In genomic region chr1:11691928-11692711, GRCh38 we compare ENCODE assay signal across 11 cellular contexts. TPM values are rescaled to one million over a fixed set of nuclear protein-coding genes. Genes with fewer than 3 reads are reported as not detected.
DNase-seq lines count a peak whose midpoint lies in the region; ATAC-seq and TF ChIP-seq lines count a peak whose summit lies in the region.
"Had no signal": no experiment of that assay in that cellular context is flagged by ENCODE, and none has a peak within 500 bp of the region (broad histone marks: within the 10 kb centered on the region; RNA-seq: fewer than 3 reads in every experiment).

No MANE protein-coding gene starts in this region.

- H3K4me1 ChIP-seq in iPS-15b (ENCODE audit: control insufficient read depth, insufficient read depth, low read length), result peaks cover 23% of the 10 kb centered on the region

- H3K27ac Mint-ChIP-seq in activated CD4-positive, alpha-beta T cell treated with anti-CD3 and anti-CD28 coated beads, Interleukin-2, amount 10 ng/mL, durations not matched to agents 7 days and 5 days, result peak overlapping the region; percentile 73
- no peak overlapping the region for H3K27ac Mint-ChIP-seq in activated CD8-positive, alpha-beta T cell treated with anti-CD3 and anti-CD28 coated beads for 36 hours
- no peak overlapping the region for H3K27ac Mint-ChIP-seq in stimulated activated naive CD8-positive, alpha-beta T cell treated with anti-CD3 and anti-CD28 coated beads, Interleukin-15, amount 100 ng/mL, for 72 hours

- no peaks in the 10 kb centered on the region for H3K36me3 ChIP-seq in iPS-15b (ENCODE audit: control insufficient read depth, insufficient read depth, low read length)
- H3K36me3 ChIP-seq: adrenal gland, uterus had no signal

- no peaks in the 10 kb centered on the region for H3K9me3 Mint-ChIP-seq in activated CD4-positive, alpha-beta T cell treated with anti-CD3 and anti-CD28 coated beads, Interleukin-2, amount 10 ng/mL, durations not matched to agents 7 days and 5 days
- no peaks in the 10 kb centered on the region for H3K9me3 Mint-ChIP-seq in activated CD8-positive, alpha-beta T cell treated with anti-CD3 and anti-CD28 coated beads for 36 hours
- H3K9me3 Mint-ChIP-seq in stimulated activated naive CD8-positive, alpha-beta T cell treated with anti-CD3 and anti-CD28 coated beads, Interleukin-15, amount 100 ng/mL, for 72 hours, result no peaks in the 10 kb centered on the region

- no peaks in the 10 kb centered on the region for H3K36me3 Mint-ChIP-seq in activated CD4-positive, alpha-beta T cell treated with anti-CD3 and anti-CD28 coated beads, Interleukin-2, amount 10 ng/mL, durations not matched to agents 7 days and 5 days (ENCODE audit: low read depth)
- no peaks in the 10 kb centered on the region for H3K36me3 Mint-ChIP-seq in activated CD8-positive, alpha-beta T cell treated with anti-CD3 and anti-CD28 coated beads for 36 hours (ENCODE audit: low read depth)

- POLR2A ChIA-PET in activated CD4-positive, alpha-beta T cell treated with anti-CD3 and anti-CD28 coated beads, Interleukin-2, amount 10 ng/mL, durations not matched to agents 7 days and 5 days (lab: Charles Lee), result no interaction called here
- POLR2A ChIA-PET in activated CD8-positive, alpha-beta T cell treated with anti-CD3 and anti-CD28 coated beads for 36 hours (lab: Charles Lee), result interaction anchor here (1.3 to 1.6 kb wide), 3 partner anchors 10 to 216 kb away, joined by 4 to 7 read pairs (median 4); no protein-coding TSS in a partner anchor

- H3K4me1 Mint-ChIP-seq in activated CD4-positive, alpha-beta T cell treated with anti-CD3 and anti-CD28 coated beads, Interleukin-2, amount 10 ng/mL, durations not matched to agents 7 days and 5 days, result peaks cover 28% of the 10 kb centered on the region
- H3K4me1 Mint-ChIP-seq in activated CD8-positive, alpha-beta T cell treated with anti-CD3 and anti-CD28 coated beads for 36 hours (ENCODE audit: low read depth), result peaks cover 22% of the 10 kb centered on the region
- peaks cover 36% of the 10 kb centered on the region for H3K4me1 Mint-ChIP-seq in stimulated activated naive CD8-positive, alpha-beta T cell treated with anti-CD3 and anti-CD28 coated beads, Interleukin-15, amount 100 ng/mL, for 72 hours

- no peaks in the 10 kb centered on the region for H3K27me3 ChIP-seq in iPS-15b (ENCODE audit: control insufficient read depth, insufficient read depth, low read length)

- no peak for TF ChIP-seq CTCF in activated CD8-positive, alpha-beta T cell treated with anti-CD3 and anti-CD28 coated beads for 36 hours (IDR thresholded peaks at IDR 0.05)

- ATAC-seq in activated CD8-positive, alpha-beta T cell treated with anti-CD3 and anti-CD28 coated beads for 36 hours, result no peak
- no peak for ATAC-seq in stimulated activated naive CD8-positive, alpha-beta T cell treated with anti-CD3 and anti-CD28 coated beads, Interleukin-15, amount 100 ng/mL, for 72 hours
- no peak for ATAC-seq in GM19395 (IDR thresholded peaks at IDR 0.05; ENCODE audit: unreplicated experiment)

- peak overlapping the region; percentile 79 for H3K9ac ChIP-seq in iPS-15b (ENCODE audit: low read depth, low read length)

- peak overlapping the region; percentile 55 for H3K4me3 Mint-ChIP-seq in activated CD4-positive, alpha-beta T cell treated with anti-CD3 and anti-CD28 coated beads, Interleukin-2, amount 10 ng/mL, durations not matched to agents 7 days and 5 days
- H3K4me3 Mint-ChIP-seq in activated CD8-positive, alpha-beta T cell treated with anti-CD3 and anti-CD28 coated beads for 36 hours, result peak overlapping the region; percentile 53
- H3K4me3 Mint-ChIP-seq in stimulated activated naive CD8-positive, alpha-beta T cell treated with anti-CD3 and anti-CD28 coated beads, Interleukin-15, amount 100 ng/mL, for 72 hours, result peak overlapping the region; percentile 70 to 82

- no peaks in the 10 kb centered on the region for H3K9me3 ChIP-seq in iPS-15b (ENCODE audit: control insufficient read depth, insufficient read depth, low read length)
- H3K9me3 ChIP-seq: adrenal gland, uterus had no signal

- peak overlapping the region; percentile 83 for H3K4me3 ChIP-seq in iPS-15b (ENCODE audit: low read depth, low read length)
- H3K4me3 ChIP-seq: uterus had no signal

- CTCF ChIA-PET in activated CD4-positive, alpha-beta T cell treated with anti-CD3 and anti-CD28 coated beads, Interleukin-2, amount 10 ng/mL, durations not matched to agents 7 days and 5 days (lab: Charles Lee), result interaction anchor here (1.3 kb wide), 1 partner anchor 27 kb away, joined by 4 read pairs; the partner anchor contains the start of gene FBXO6
- CTCF ChIA-PET in activated CD8-positive, alpha-beta T cell treated with anti-CD3 and anti-CD28 coated beads for 36 hours (lab: Charles Lee), result interaction anchor here (1.1 to 1.5 kb wide), 3 partner anchors 10 to 47 kb away, joined by 4 to 6 read pairs (median 5); no protein-coding TSS in a partner anchor

- no peak for DNase-seq in activated CD4-positive, alpha-beta T cell treated with anti-CD3 and anti-CD28 coated beads, Interleukin-2, amount 10 ng/mL, durations not matched to agents 7 days and 5 days
- DNase-seq in activated CD4-positive, alpha-beta T cell treated with anti-CD3 and anti-CD28 coated beads, Interleukin-2, amount 50 U/mL, for 48 hours, result no peak
- no peak for DNase-seq in activated CD8-positive, alpha-beta T cell treated with anti-CD3 and anti-CD28 coated beads for 36 hours
- no peak for DNase-seq in stimulated activated naive CD8-positive, alpha-beta T cell treated with anti-CD3 and anti-CD28 coated beads, Interleukin-15, amount 100 ng/mL, for 72 hours
- DNase-seq in NCI-H187 (lab: John Stamatoyannopoulos, UW), result no peak
- DNase-seq in hypothalamus (lab: John Stamatoyannopoulos, UW), result no peak
- DNase-seq: stimulated activated CD4-positive, alpha-beta T cell treated with anti-CD3 and anti-CD28 coated beads, Interleukin-4, amount 100 ng/mL, for 1 hour; uterus had no signal

- intact Hi-C loops in activated CD8-positive, alpha-beta T cell treated with anti-CD3 and anti-CD28 coated beads for 36 hours (cut with micrococcal nuclease), result no loop called here

- peaks cover 56% of the 10 kb centered on the region for H3K27me3 Mint-ChIP-seq in activated CD4-positive, alpha-beta T cell treated with anti-CD3 and anti-CD28 coated beads, Interleukin-2, amount 10 ng/mL, durations not matched to agents 7 days and 5 days
- H3K27me3 Mint-ChIP-seq in activated CD8-positive, alpha-beta T cell treated with anti-CD3 and anti-CD28 coated beads for 36 hours, result peaks cover 36% of the 10 kb centered on the region
- H3K27me3 Mint-ChIP-seq in stimulated activated naive CD8-positive, alpha-beta T cell treated with anti-CD3 and anti-CD28 coated beads, Interleukin-15, amount 100 ng/mL, for 72 hours, result peaks cover 65% of the 10 kb centered on the region

RNA-seq across cellular contexts. Expression of gene DRAXIN, which starts 0.6 kb away (rescaled TPM):
- total RNA-seq in activated CD4-positive, alpha-beta T cell treated with anti-CD3 and anti-CD28 coated beads, Interleukin-2, amount 10 ng/mL, durations not matched to agents 7 days and 5 days, result under 1 TPM; 0.54 to 0.62 TPM
- under 1 TPM; 0.18 to 0.20 TPM for total RNA-seq in activated CD8-positive, alpha-beta T cell treated with anti-CD3 and anti-CD28 coated beads for 36 hours

RNA-seq across cellular contexts. Expression of gene MAD2L2, which starts 11.2 kb away (rescaled TPM):
- total RNA-seq in activated CD4-positive, alpha-beta T cell treated with anti-CD3 and anti-CD28 coated beads, Interleukin-2, amount 10 ng/mL, durations not matched to agents 7 days and 5 days, result 10 to 100 TPM; 68.7 to 73.3 TPM
- total RNA-seq in activated CD8-positive, alpha-beta T cell treated with anti-CD3 and anti-CD28 coated beads for 36 hours, result 10 to 100 TPM; 86.5 to 90.4 TPM

RNA-seq across cellular contexts. Expression of gene FBXO6, which starts 28.1 kb away (rescaled TPM):
- total RNA-seq in activated CD4-positive, alpha-beta T cell treated with anti-CD3 and anti-CD28 coated beads, Interleukin-2, amount 10 ng/mL, durations not matched to agents 7 days and 5 days, result 10 to 100 TPM; 28.1 to 29.6 TPM
- total RNA-seq in activated CD8-positive, alpha-beta T cell treated with anti-CD3 and anti-CD28 coated beads for 36 hours, result 1 to 10 TPM; 6.2 to 7.9 TPM

RNA-seq across cellular contexts. Expression of gene FBXO44, which starts 37.4 kb away (rescaled TPM):
- 10 to 100 TPM; 32.6 to 37.8 TPM for total RNA-seq in activated CD4-positive, alpha-beta T cell treated with anti-CD3 and anti-CD28 coated beads, Interleukin-2, amount 10 ng/mL, durations not matched to agents 7 days and 5 days
- 10 to 100 TPM; 18.1 to 20.4 TPM for total RNA-seq in activated CD8-positive, alpha-beta T cell treated with anti-CD3 and anti-CD28 coated beads for 36 hours

RNA-seq across cellular contexts. Expression of gene FBXO2, which starts 37.9 kb away (rescaled TPM):
- total RNA-seq in activated CD4-positive, alpha-beta T cell treated with anti-CD3 and anti-CD28 coated beads, Interleukin-2, amount 10 ng/mL, durations not matched to agents 7 days and 5 days, result 1 to 10 TPM; 1.8 to 2.1 TPM
- total RNA-seq in activated CD8-positive, alpha-beta T cell treated with anti-CD3 and anti-CD28 coated beads for 36 hours, result 1 to 10 TPM; 1.7 to 1.9 TPM
